In the genomic region with DNA sequence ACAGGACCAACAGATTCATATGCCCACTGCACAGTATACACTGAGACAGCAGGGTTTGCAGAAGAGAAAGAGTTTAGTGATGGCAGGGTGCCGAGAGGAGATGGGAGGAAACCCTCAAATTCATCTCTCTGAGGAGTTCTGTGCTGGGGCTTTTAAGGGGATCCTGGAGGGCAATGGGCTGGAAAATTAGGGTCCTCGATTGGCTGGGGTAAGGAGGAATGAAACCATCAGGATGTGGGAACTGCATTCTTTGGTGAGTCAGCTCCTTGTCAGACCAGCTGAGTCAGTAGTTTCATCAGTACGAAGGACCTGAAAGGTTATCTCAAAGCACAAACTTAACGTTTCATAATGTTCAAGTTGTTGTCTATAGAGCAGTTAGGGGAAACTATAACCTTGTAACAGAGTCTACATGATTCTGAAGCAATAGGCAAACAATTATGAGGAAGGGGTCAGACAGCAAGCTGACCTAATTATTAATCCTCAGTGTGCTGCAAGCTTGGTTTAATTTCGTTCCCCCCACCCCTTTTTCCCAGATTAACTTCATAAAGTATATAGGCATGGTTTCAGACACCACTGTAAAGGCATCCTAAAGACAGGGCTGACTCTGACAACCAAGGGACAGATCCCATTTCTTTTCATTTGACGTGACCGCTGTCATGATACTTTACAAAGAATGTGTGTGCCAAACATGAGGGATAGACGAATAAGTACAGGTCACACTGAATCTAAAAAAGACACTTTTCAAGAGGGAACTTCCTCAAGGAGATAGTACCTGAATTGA, we compare ENCODE assay signal across 1 cellular context.
TF ChIP-seq lines count a peak whose summit lies in the region.

No MANE protein-coding gene starts in this region.

TF ChIP-seq in K562, 482 proteins besides CTCF, POLR2A, EP300 and RAD21 (continued from another document and continues in another):
- TF ChIP-seq BRF1 (IDR thresholded peaks at IDR 0.05; ENCODE audit: borderline replicate concordance, extremely low read depth, insufficient read length) (no peak), SAFB2 (IDR thresholded peaks at IDR 0.05; ENCODE audit: borderline replicate concordance, low read depth, low read length, severe bottlenecking) (no peak), NCOA1 (IDR thresholded peaks at IDR 0.05; ENCODE audit: low read depth) (no peak), POLR2H (tag; IDR thresholded peaks at IDR 0.05; ENCODE audit: low read depth) (no peak), DIDO1 (tag; IDR thresholded peaks at IDR 0.05; ENCODE audit: low read depth) (no peak), OTX1 (CRISPR knock-in tag; IDR thresholded peaks at IDR 0.05) (no peak), DDX20 (tag; IDR thresholded peaks at IDR 0.05; ENCODE audit: low read depth) (no peak), MAFF (IDR thresholded peaks at IDR 0.05; ENCODE audit: low read length) (peak; percentile 93), MEF2D (tag; conservative IDR thresholded peaks at IDR 0.05; ENCODE audit: low read depth) (no peak), ZNF79 (CRISPR knock-in tag; IDR thresholded peaks at IDR 0.05; ENCODE audit: low read depth) (no peak), ZNF696 (CRISPR knock-in tag; conservative IDR thresholded peaks at IDR 0.05) (no peak), HDAC1 (IDR thresholded peaks at IDR 0.05) (peak in 1 of 2 experiments; percentile 58; a peak in 2 of 4 replicates), KDM1A (IDR thresholded peaks at IDR 0.05) (0 out of 4 replicates have a peak, but pooled peaks have one; percentile 13 to 14), RHOXF2B (CRISPR knock-in tag; conservative IDR thresholded peaks at IDR 0.05) (no peak), HDAC2 (IDR thresholded peaks at IDR 0.05) (0 out of 2 replicates have a peak, but pooled peaks have one; percentile 52)
- TF ChIP-seq, protein P1, sequence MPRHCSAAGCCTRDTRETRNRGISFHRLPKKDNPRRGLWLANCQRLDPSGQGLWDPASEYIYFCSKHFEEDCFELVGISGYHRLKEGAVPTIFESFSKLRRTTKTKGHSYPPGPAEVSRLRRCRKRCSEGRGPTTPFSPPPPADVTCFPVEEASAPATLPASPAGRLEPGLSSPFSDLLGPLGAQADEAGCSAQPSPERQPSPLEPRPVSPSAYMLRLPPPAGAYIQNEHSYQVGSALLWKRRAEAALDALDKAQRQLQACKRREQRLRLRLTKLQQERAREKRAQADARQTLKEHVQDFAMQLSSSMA (CRISPR knock-in tag; IDR thresholded peaks at IDR 0.05), result no peak
- TF ChIP-seq, protein P2, sequence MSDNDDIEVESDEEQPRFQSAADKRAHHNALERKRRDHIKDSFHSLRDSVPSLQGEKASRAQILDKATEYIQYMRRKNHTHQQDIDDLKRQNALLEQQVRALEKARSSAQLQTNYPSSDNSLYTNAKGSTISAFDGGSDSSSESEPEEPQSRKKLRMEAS (CRISPR knock-in tag; IDR thresholded peaks at IDR 0.05), result no peak
- TF ChIP-seq, protein P3, sequence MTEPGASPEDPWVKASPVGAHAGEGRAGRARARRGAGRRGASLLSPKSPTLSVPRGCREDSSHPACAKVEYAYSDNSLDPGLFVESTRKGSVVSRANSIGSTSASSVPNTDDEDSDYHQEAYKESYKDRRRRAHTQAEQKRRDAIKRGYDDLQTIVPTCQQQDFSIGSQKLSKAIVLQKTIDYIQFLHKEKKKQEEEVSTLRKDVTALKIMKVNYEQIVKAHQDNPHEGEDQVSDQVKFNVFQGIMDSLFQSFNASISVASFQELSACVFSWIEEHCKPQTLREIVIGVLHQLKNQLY (CRISPR knock-in tag; conservative IDR thresholded peaks at IDR 0.05), result no peak
- TF ChIP-seq, protein P4, sequence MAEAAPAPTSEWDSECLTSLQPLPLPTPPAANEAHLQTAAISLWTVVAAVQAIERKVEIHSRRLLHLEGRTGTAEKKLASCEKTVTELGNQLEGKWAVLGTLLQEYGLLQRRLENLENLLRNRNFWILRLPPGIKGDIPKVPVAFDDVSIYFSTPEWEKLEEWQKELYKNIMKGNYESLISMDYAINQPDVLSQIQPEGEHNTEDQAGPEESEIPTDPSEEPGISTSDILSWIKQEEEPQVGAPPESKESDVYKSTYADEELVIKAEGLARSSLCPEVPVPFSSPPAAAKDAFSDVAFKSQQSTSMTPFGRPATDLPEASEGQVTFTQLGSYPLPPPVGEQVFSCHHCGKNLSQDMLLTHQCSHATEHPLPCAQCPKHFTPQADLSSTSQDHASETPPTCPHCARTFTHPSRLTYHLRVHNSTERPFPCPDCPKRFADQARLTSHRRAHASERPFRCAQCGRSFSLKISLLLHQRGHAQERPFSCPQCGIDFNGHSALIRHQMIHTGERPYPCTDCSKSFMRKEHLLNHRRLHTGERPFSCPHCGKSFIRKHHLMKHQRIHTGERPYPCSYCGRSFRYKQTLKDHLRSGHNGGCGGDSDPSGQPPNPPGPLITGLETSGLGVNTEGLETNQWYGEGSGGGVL (CRISPR knock-in tag; IDR thresholded peaks at IDR 0.05), result no peak
- TF ChIP-seq, protein P5, sequence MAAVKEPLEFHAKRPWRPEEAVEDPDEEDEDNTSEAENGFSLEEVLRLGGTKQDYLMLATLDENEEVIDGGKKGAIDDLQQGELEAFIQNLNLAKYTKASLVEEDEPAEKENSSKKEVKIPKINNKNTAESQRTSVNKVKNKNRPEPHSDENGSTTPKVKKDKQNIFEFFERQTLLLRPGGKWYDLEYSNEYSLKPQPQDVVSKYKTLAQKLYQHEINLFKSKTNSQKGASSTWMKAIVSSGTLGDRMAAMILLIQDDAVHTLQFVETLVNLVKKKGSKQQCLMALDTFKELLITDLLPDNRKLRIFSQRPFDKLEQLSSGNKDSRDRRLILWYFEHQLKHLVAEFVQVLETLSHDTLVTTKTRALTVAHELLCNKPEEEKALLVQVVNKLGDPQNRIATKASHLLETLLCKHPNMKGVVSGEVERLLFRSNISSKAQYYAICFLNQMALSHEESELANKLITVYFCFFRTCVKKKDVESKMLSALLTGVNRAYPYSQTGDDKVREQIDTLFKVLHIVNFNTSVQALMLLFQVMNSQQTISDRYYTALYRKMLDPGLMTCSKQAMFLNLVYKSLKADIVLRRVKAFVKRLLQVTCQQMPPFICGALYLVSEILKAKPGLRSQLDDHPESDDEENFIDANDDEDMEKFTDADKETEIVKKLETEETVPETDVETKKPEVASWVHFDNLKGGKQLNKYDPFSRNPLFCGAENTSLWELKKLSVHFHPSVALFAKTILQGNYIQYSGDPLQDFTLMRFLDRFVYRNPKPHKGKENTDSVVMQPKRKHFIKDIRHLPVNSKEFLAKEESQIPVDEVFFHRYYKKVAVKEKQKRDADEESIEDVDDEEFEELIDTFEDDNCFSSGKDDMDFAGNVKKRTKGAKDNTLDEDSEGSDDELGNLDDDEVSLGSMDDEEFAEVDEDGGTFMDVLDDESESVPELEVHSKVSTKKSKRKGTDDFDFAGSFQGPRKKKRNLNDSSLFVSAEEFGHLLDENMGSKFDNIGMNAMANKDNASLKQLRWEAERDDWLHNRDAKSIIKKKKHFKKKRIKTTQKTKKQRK (IDR thresholded peaks at IDR 0.05; ENCODE audit: borderline replicate concordance, low read depth, low read length), result no peak
- TF ChIP-seq, protein P6, sequence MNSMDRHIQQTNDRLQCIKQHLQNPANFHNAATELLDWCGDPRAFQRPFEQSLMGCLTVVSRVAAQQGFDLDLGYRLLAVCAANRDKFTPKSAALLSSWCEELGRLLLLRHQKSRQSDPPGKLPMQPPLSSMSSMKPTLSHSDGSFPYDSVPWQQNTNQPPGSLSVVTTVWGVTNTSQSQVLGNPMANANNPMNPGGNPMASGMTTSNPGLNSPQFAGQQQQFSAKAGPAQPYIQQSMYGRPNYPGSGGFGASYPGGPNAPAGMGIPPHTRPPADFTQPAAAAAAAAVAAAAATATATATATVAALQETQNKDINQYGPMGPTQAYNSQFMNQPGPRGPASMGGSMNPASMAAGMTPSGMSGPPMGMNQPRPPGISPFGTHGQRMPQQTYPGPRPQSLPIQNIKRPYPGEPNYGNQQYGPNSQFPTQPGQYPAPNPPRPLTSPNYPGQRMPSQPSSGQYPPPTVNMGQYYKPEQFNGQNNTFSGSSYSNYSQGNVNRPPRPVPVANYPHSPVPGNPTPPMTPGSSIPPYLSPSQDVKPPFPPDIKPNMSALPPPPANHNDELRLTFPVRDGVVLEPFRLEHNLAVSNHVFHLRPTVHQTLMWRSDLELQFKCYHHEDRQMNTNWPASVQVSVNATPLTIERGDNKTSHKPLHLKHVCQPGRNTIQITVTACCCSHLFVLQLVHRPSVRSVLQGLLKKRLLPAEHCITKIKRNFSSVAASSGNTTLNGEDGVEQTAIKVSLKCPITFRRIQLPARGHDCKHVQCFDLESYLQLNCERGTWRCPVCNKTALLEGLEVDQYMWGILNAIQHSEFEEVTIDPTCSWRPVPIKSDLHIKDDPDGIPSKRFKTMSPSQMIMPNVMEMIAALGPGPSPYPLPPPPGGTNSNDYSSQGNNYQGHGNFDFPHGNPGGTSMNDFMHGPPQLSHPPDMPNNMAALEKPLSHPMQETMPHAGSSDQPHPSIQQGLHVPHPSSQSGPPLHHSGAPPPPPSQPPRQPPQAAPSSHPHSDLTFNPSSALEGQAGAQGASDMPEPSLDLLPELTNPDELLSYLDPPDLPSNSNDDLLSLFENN (IDR thresholded peaks at IDR 0.05; ENCODE audit: low read depth in 2 of 2, low read length in 2 of 2), result no peak
- TF ChIP-seq, protein P7, sequence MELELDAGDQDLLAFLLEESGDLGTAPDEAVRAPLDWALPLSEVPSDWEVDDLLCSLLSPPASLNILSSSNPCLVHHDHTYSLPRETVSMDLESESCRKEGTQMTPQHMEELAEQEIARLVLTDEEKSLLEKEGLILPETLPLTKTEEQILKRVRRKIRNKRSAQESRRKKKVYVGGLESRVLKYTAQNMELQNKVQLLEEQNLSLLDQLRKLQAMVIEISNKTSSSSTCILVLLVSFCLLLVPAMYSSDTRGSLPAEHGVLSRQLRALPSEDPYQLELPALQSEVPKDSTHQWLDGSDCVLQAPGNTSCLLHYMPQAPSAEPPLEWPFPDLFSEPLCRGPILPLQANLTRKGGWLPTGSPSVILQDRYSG (tag; conservative IDR thresholded peaks at IDR 0.05; ENCODE audit: low read depth), result 0 out of 2 replicates have a peak, but pooled peaks have one; percentile 10
- TF ChIP-seq, protein P8, sequence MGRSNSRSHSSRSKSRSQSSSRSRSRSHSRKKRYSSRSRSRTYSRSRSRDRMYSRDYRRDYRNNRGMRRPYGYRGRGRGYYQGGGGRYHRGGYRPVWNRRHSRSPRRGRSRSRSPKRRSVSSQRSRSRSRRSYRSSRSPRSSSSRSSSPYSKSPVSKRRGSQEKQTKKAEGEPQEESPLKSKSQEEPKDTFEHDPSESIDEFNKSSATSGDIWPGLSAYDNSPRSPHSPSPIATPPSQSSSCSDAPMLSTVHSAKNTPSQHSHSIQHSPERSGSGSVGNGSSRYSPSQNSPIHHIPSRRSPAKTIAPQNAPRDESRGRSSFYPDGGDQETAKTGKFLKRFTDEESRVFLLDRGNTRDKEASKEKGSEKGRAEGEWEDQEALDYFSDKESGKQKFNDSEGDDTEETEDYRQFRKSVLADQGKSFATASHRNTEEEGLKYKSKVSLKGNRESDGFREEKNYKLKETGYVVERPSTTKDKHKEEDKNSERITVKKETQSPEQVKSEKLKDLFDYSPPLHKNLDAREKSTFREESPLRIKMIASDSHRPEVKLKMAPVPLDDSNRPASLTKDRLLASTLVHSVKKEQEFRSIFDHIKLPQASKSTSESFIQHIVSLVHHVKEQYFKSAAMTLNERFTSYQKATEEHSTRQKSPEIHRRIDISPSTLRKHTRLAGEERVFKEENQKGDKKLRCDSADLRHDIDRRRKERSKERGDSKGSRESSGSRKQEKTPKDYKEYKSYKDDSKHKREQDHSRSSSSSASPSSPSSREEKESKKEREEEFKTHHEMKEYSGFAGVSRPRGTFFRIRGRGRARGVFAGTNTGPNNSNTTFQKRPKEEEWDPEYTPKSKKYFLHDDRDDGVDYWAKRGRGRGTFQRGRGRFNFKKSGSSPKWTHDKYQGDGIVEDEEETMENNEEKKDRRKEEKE (IDR thresholded peaks at IDR 0.05; ENCODE audit: borderline replicate concordance in 1 of 2, control insufficient read depth in 1 of 2, low read depth in 2 of 2, low read length in 1 of 2), result no peak
